Comparison of ENCODE assay signal across 1 cellular context in the genomic region with DNA sequence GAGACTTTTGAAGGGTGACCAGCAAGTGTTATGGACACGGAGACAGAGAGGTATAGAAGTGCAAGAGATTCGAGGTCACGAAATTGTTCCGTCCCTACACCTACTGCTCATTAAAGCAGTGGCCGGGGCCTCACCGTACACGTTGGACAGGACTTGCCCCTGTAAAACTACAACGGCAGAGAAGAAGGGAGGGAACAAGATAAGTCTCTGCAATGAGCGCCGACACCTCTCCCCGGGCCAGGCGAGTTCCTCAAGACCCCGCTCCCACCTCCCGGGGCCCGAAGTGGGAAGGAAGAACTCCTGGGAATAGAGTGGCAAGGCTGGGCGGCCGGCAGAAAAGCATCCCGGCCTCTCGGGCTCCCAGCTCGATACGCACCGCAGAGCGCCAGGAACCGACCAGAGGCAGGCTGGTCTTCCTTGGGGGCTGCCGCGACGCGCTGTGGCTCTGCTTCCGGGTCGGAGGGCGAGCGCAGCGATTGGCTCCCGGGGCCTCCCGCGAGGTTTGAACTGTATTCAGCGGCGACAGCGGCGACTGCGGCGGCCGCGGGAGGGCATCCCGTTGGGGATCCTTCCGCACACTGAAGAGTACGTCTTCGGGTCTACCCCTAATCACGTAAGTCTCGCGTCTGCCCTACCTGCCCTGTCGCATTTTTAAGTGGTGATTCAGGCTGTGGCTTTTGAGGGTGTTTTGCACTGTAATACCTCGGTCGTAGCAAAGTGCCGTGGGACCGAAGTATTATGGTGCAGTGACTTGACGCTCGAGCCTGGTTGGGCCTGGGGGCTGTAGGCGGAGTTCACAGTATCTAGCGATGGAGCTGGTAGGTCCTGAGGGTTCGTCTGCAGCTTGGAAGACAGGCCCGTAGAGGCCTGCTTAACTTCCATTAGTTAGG.
TF ChIP-seq lines count a peak whose summit lies in the region.

A gene with protein sequence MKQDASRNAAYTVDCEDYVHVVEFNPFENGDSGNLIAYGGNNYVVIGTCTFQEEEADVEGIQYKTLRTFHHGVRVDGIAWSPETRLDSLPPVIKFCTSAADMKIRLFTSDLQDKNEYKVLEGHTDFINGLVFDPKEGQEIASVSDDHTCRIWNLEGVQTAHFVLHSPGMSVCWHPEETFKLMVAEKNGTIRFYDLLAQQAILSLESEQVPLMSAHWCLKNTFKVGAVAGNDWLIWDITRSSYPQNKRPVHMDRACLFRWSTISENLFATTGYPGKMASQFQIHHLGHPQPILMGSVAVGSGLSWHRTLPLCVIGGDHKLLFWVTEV (minus strand): TSS at position 441 of the 890 bp plus-strand sequence. CDS start 1,596 bp downstream, outside the sequence.
A gene with protein sequence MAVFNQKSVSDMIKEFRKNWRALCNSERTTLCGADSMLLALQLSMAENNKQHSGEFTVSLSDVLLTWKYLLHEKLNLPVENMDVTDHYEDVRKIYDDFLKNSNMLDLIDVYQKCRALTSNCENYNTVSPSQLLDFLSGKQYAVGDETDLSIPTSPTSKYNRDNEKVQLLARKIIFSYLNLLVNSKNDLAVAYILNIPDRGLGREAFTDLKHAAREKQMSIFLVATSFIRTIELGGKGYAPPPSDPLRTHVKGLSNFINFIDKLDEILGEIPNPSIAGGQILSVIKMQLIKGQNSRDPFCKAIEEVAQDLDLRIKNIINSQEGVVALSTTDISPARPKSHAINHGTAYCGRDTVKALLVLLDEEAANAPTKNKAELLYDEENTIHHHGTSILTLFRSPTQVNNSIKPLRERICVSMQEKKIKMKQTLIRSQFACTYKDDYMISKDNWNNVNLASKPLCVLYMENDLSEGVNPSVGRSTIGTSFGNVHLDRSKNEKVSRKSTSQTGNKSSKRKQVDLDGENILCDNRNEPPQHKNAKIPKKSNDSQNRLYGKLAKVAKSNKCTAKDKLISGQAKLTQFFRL (plus strand): TSS at position 510 of the 890 bp plus-strand sequence. CDS start 3,706 bp downstream, outside the sequence.

TF ChIP-seq in K562, 482 proteins besides CTCF, POLR2A, EP300 and RAD21 (continued from another document and continues in another):
- TF ChIP-seq, protein P1, sequence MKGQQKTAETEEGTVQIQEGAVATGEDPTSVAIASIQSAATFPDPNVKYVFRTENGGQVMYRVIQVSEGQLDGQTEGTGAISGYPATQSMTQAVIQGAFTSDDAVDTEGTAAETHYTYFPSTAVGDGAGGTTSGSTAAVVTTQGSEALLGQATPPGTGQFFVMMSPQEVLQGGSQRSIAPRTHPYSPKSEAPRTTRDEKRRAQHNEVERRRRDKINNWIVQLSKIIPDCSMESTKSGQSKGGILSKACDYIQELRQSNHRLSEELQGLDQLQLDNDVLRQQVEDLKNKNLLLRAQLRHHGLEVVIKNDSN (CRISPR knock-in tag; IDR thresholded peaks at IDR 0.05) = no peak
- TF ChIP-seq RFX7 (CRISPR knock-in tag; IDR thresholded peaks at IDR 0.05) = no peak
- no peak for TF ChIP-seq POLR3A (IDR thresholded peaks at IDR 0.05; ENCODE audit: borderline replicate concordance, extremely low read depth, insufficient read depth, insufficient read length)
- TF ChIP-seq, protein P2, sequence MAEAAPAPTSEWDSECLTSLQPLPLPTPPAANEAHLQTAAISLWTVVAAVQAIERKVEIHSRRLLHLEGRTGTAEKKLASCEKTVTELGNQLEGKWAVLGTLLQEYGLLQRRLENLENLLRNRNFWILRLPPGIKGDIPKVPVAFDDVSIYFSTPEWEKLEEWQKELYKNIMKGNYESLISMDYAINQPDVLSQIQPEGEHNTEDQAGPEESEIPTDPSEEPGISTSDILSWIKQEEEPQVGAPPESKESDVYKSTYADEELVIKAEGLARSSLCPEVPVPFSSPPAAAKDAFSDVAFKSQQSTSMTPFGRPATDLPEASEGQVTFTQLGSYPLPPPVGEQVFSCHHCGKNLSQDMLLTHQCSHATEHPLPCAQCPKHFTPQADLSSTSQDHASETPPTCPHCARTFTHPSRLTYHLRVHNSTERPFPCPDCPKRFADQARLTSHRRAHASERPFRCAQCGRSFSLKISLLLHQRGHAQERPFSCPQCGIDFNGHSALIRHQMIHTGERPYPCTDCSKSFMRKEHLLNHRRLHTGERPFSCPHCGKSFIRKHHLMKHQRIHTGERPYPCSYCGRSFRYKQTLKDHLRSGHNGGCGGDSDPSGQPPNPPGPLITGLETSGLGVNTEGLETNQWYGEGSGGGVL (CRISPR knock-in tag; IDR thresholded peaks at IDR 0.05) = no peak
- TF ChIP-seq, protein P3, sequence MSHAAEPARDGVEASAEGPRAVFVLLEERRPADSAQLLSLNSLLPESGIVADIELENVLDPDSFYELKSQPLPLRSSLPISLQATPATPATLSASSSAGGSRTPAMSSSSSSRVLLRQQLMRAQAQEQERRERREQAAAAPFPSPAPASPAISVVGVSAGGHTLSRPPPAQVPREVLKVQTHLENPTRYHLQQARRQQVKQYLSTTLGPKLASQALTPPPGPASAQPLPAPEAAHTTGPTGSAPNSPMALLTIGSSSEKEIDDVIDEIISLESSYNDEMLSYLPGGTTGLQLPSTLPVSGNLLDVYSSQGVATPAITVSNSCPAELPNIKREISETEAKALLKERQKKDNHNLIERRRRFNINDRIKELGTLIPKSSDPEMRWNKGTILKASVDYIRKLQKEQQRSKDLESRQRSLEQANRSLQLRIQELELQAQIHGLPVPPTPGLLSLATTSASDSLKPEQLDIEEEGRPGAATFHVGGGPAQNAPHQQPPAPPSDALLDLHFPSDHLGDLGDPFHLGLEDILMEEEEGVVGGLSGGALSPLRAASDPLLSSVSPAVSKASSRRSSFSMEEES (CRISPR knock-in tag; IDR thresholded peaks at IDR 0.05) = no peak
- TF ChIP-seq, protein P4, sequence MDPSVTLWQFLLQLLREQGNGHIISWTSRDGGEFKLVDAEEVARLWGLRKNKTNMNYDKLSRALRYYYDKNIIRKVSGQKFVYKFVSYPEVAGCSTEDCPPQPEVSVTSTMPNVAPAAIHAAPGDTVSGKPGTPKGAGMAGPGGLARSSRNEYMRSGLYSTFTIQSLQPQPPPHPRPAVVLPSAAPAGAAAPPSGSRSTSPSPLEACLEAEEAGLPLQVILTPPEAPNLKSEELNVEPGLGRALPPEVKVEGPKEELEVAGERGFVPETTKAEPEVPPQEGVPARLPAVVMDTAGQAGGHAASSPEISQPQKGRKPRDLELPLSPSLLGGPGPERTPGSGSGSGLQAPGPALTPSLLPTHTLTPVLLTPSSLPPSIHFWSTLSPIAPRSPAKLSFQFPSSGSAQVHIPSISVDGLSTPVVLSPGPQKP (CRISPR knock-in tag; IDR thresholded peaks at IDR 0.05) = no peak
- no peak for TF ChIP-seq ZNF77 (CRISPR knock-in tag; IDR thresholded peaks at IDR 0.05)
- no peak for TF ChIP-seq MCM3 (IDR thresholded peaks at IDR 0.05)
- TF ChIP-seq, protein P5, sequence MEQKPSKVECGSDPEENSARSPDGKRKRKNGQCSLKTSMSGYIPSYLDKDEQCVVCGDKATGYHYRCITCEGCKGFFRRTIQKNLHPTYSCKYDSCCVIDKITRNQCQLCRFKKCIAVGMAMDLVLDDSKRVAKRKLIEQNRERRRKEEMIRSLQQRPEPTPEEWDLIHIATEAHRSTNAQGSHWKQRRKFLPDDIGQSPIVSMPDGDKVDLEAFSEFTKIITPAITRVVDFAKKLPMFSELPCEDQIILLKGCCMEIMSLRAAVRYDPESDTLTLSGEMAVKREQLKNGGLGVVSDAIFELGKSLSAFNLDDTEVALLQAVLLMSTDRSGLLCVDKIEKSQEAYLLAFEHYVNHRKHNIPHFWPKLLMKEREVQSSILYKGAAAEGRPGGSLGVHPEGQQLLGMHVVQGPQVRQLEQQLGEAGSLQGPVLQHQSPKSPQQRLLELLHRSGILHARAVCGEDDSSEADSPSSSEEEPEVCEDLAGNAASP (IDR thresholded peaks at IDR 0.05) = no peak
- TF ChIP-seq ELF2 (CRISPR knock-in tag; IDR thresholded peaks at IDR 0.05) = peak; percentile 82
- peak; percentile 64 for TF ChIP-seq SP1 (CRISPR knock-in tag; IDR thresholded peaks at IDR 0.05)
- TF ChIP-seq, protein P6, sequence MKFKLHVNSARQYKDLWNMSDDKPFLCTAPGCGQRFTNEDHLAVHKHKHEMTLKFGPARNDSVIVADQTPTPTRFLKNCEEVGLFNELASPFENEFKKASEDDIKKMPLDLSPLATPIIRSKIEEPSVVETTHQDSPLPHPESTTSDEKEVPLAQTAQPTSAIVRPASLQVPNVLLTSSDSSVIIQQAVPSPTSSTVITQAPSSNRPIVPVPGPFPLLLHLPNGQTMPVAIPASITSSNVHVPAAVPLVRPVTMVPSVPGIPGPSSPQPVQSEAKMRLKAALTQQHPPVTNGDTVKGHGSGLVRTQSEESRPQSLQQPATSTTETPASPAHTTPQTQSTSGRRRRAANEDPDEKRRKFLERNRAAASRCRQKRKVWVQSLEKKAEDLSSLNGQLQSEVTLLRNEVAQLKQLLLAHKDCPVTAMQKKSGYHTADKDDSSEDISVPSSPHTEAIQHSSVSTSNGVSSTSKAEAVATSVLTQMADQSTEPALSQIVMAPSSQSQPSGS (CRISPR knock-in tag; IDR thresholded peaks at IDR 0.05) = no peak
- TF ChIP-seq, protein P7, sequence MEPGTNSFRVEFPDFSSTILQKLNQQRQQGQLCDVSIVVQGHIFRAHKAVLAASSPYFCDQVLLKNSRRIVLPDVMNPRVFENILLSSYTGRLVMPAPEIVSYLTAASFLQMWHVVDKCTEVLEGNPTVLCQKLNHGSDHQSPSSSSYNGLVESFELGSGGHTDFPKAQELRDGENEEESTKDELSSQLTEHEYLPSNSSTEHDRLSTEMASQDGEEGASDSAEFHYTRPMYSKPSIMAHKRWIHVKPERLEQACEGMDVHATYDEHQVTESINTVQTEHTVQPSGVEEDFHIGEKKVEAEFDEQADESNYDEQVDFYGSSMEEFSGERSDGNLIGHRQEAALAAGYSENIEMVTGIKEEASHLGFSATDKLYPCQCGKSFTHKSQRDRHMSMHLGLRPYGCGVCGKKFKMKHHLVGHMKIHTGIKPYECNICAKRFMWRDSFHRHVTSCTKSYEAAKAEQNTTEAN (CRISPR knock-in tag; IDR thresholded peaks at IDR 0.05) = peak; percentile 17; the same call in 1 of the 2 replicates
- TF ChIP-seq, protein P8, sequence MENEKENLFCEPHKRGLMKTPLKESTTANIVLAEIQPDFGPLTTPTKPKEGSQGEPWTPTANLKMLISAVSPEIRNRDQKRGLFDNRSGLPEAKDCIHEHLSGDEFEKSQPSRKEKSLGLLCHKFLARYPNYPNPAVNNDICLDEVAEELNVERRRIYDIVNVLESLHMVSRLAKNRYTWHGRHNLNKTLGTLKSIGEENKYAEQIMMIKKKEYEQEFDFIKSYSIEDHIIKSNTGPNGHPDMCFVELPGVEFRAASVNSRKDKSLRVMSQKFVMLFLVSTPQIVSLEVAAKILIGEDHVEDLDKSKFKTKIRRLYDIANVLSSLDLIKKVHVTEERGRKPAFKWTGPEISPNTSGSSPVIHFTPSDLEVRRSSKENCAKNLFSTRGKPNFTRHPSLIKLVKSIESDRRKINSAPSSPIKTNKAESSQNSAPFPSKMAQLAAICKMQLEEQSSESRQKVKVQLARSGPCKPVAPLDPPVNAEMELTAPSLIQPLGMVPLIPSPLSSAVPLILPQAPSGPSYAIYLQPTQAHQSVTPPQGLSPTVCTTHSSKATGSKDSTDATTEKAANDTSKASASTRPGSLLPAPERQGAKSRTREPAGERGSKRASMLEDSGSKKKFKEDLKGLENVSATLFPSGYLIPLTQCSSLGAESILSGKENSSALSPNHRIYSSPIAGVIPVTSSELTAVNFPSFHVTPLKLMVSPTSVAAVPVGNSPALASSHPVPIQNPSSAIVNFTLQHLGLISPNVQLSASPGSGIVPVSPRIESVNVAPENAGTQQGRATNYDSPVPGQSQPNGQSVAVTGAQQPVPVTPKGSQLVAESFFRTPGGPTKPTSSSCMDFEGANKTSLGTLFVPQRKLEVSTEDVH (IDR thresholded peaks at IDR 0.05; ENCODE audit: low read depth, partially characterized antibody) = peak; percentile 65
- TF ChIP-seq CCNT2 (IDR thresholded peaks at IDR 0.05; ENCODE audit: borderline replicate concordance, extremely low read depth, insufficient read length, low read depth, low read length) = peak; percentile 58
- no peak for TF ChIP-seq TAF15 (IDR thresholded peaks at IDR 0.05; ENCODE audit: low read depth, low read length)
- TF ChIP-seq, protein P9, sequence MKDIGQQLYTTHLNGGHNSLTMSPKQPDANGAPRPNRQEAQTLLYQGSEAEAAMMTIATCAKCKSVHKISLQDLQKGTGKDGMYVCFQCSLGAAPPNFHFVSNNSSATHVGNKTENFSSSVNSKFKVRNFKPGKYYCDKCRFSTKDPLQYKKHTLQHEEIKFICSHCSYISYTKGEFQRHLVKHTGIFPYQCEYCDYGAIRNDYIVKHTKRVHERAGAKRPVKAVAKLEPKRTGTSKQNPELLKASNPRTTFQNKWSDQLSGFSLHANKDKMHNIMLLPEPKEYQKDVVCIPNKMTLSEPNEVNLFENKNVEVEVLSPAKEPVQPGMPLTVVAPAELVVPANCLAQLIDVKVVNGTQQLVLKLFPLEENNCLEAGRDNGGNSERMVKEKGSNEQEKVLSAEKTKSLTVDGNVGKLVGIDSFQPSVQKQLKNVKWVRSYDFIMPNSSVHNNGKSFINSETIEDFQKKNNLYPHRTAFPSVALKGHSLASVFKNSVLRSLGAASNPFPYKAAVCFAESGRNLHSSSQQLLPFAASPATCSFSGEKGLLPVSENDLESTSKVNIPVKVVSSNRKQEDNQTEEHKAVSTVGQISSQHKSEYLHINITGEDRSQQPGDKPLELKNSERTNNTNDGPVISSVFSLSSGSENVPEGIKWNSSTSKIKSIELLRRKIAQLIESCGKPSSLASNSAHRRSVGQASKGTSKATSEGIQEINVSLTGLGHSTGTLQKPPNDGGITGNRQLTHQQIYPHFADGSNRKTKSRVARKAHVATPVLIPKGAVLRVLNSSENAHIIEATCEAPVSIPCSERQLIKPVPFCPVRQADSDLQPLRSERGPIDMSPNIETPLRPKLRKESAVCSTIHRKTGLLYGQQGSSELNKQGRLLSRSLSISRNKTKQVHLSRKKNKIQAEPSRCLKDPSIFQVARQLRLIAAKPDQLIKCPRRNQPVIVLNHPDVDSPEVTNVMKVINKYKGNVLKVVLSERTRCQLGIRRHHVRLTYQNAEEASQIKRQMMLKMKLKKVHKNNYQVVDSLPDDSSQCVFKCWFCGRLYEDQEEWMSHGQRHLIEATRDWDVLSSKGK (CRISPR knock-in tag; IDR thresholded peaks at IDR 0.05) = no peak
- TF ChIP-seq ATF1 (CRISPR knock-in tag; IDR thresholded peaks at IDR 0.05) = no peak
- TF ChIP-seq ATF1 (tag; IDR thresholded peaks at IDR 0.05) = peak; percentile 91
- TF ChIP-seq PTRF (tag; IDR thresholded peaks at IDR 0.05) = no peak
- peak; percentile 42 for TF ChIP-seq ASH1L (IDR thresholded peaks at IDR 0.05; ENCODE audit: borderline replicate concordance, low read depth, partially characterized antibody)
